Comparison of ENCODE assay signal across 8 cellular contexts in genomic region chr14:30443368-30444007, GRCh38.
DNase-seq lines count a peak whose midpoint lies in the region; ATAC-seq, FAIRE-seq and TF ChIP-seq lines count a peak whose summit lies in the region.

No MANE protein-coding gene starts in this region.

- no peaks in the 10 kb centered on the region for H3K9me3 ChIP-seq in psoas muscle

- FAIRE-seq in A204.1 (lab: Jason Lieb, UNC): peak; percentile 80

- no peak overlapping the region for H3K4me3 ChIP-seq in psoas muscle

- intact Hi-C loops in psoas muscle (cut with DNase I): no loop called here

- peak; percentile 29 for TF ChIP-seq CTCF in psoas muscle (IDR thresholded peaks at IDR 0.05)

- H3K27me3 ChIP-seq in psoas muscle (ENCODE audit: insufficient read depth in 3 of 3, low read length in 2 of 3): no peaks in the 10 kb centered on the region

- 51 to 53% (median 52%) methylated on average over 7 of the region's 7 CpGs for WGBS in psoas muscle, 3 donors

- peak; percentile 38 for DNase-seq in NCI-H345 (lab: John Stamatoyannopoulos, UW)
- DNase-seq in dedifferentiated amniotic fluid mesenchymal stem cell (ENCODE audit: extremely low spot score): peak; percentile 63
- no peak for DNase-seq in psoas muscle
- no peak for DNase-seq in NCI-H2029 treated with DMSO at 0.1 percent for 48 hours (lab: John Stamatoyannopoulos, UW)
- no peak for DNase-seq in activated CD8-positive, alpha-beta memory T cell treated with anti-CD3 and anti-CD28 coated beads, Interleukin-2, amount 50 U/mL, for 4 hours

- ATAC-seq in GM18867 (IDR thresholded peaks at IDR 0.05; ENCODE audit: unreplicated experiment) (peak; percentile 49), psoas muscle (no peak), HG02678 (IDR thresholded peaks at IDR 0.05; ENCODE audit: unreplicated experiment) (no peak)

- H3K36me3 ChIP-seq in psoas muscle (ENCODE audit: insufficient read depth in 1 of 2, low read depth in 1 of 2): no peaks in the 10 kb centered on the region

- H3K4me1 ChIP-seq in psoas muscle: no peaks in the 10 kb centered on the region

- no peak overlapping the region for H3K27ac ChIP-seq in psoas muscle

Comparison
In these comparisons a context has a peak if more than half of its experiments do, and no peak if none do; other contexts are left out.
1. DNase-seq: peak in NCI-H345 (single experiment) and dedifferentiated amniotic fluid mesenchymal stem cell (single experiment); none in psoas muscle (0 of 2), NCI-H2029 treated with DMSO at 0.1 percent for 48 hours (single experiment) and activated CD8-positive, alpha-beta memory T cell treated with anti-CD3 and anti-CD28 coated beads, Interleukin-2, amount 50 U/mL, for 4 hours (single experiment).